ENCODE assay signal across 16 cellular contexts in the genomic region with DNA sequence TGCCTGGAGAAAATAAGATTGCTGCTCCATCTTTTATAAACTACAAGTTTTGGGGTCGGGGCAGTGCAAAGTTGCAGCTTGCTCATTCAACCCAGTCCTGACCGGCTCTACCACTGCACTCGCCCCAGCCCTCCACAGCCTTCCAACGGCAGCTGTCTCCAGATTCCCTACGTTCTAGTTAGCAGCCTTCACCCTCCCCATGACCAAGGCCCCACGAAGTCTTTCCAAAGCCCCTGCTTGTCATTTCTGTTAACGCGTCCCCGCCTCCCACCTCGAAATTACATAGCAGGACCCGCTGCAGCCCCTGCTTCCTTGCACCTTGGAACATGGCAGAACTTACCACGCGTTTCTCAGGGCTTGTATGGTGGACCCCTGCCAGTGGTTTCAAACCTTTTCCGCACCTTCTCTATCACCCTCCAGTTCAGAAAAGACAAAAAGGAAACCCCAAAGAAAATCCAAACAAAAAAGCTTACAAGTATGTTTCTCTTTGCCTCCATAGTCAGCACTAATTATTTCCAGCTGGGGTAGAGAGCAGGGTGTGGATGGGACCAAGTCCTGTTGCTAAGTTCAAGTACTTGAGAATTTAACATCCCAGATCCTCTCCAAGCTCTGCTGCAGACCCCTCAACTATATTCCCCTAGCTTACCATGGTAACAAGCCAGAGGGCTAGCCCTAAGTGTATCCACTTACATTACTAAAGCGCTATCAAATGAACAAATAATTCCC.
DNase-seq lines count a peak whose midpoint lies in the region; ATAC-seq, FAIRE-seq and TF ChIP-seq lines count a peak whose summit lies in the region.
"Had no signal": no experiment of that assay in that cellular context is flagged by ENCODE, and none has a peak within 500 bp of the region (broad histone marks: within the 10 kb centered on the region; RNA-seq: fewer than 3 reads in every experiment).

No MANE protein-coding gene starts in this region.

- FAIRE-seq in astrocyte (lab: Jason Lieb, UNC): no peak
- no peak for FAIRE-seq in H54 (lab: Jason Lieb, UNC)

- no peak overlapping the region for H3K27ac Mint-ChIP-seq in astrocyte (ENCODE audit: unreplicated experiment)
- H3K27ac Mint-ChIP-seq: activated CD8-positive, alpha-beta T cell treated with anti-CD3 and anti-CD28 coated beads for 36 hours; activated T-helper 2 cell treated with anti-CD3 and anti-CD28 coated beads, Interferon-gamma antibody, Interleukin-2, Interleukin-4, amounts not matched to agents 10 μg/mL and 5 μg/mL and 100 μg/mL, durations not matched to agents 14 hours and 24 hours and 36 hours; stimulated activated naive CD8-positive, alpha-beta T cell treated with anti-CD3 and anti-CD28 coated beads, Interleukin-15, Interleukin-2, amounts not matched to agents 100 ng/mL and 50 ng/mL, for 24 hours had no signal

- peak overlapping the region; percentile 13 for H3K4me2 ChIP-seq in HCT116 (ENCODE audit: low read length)
- peak overlapping the region; percentile 6 for H3K4me2 ChIP-seq in astrocyte (ENCODE audit: low read length)

- no peak overlapping the region for H3K4me3 ChIP-seq in ACC112 (ENCODE audit: low read depth, low read length)
- H3K4me3 ChIP-seq in HCT116 (replicated peaks in 1 of 2; ENCODE audit: low read depth in 1 of 2, low read length in 2 of 2): no peak overlapping the region
- H3K4me3 ChIP-seq in astrocyte (ENCODE audit: insufficient read depth, low read depth, low read length): no peak overlapping the region
- no peak overlapping the region for H3K4me3 ChIP-seq in mesodermal cell (ENCODE audit: extremely low read depth, insufficient read depth, low read length, poor library complexity, severe bottlenecking)
- H3K4me3 ChIP-seq: lung, MG63 had no signal

- CTCF ChIA-PET in HCT116 (lab: Charles Lee): interaction anchor here (1.7 kb wide), 1 partner anchor 55 kb away, joined by 5 read pairs; no protein-coding TSS in a partner anchor

- H2AFZ ChIP-seq in ACC112 (ENCODE audit: low read length, unreplicated experiment): peak overlapping the region; percentile 21
- H2AFZ ChIP-seq in HCT116 (ENCODE audit: low read depth, low read length, poor library complexity, severe bottlenecking): no peak overlapping the region
- H2AFZ ChIP-seq in astrocyte (ENCODE audit: low read depth, low read length): no peak overlapping the region

- peak overlapping the region; percentile 16 for H3K4me3 Mint-ChIP-seq in astrocyte (ENCODE audit: unreplicated experiment)
- H3K4me3 Mint-ChIP-seq: activated CD8-positive, alpha-beta T cell treated with anti-CD3 and anti-CD28 coated beads for 36 hours; stimulated activated naive CD8-positive, alpha-beta T cell treated with anti-CD3 and anti-CD28 coated beads, Interleukin-15, Interleukin-2, amounts not matched to agents 100 ng/mL and 50 ng/mL, for 24 hours had no signal

- H3K9me3 ChIP-seq in HCT116 (ENCODE audit: control insufficient read depth in 1 of 2, insufficient read depth in 1 of 2, low read depth in 1 of 2, low read length in 2 of 2) (no peaks in the 10 kb centered on the region), astrocyte (ENCODE audit: insufficient read depth, low read depth, low read length) (no peaks in the 10 kb centered on the region), mesodermal cell (ENCODE audit: control insufficient read depth, low read length) (no peaks in the 10 kb centered on the region)
- H3K9me3 ChIP-seq: MG63 had no signal

- H4K20me1 ChIP-seq in HCT116 (ENCODE audit: insufficient read depth) (no peaks in the 10 kb centered on the region), astrocyte (ENCODE audit: insufficient read depth, low read length) (no peaks in the 10 kb centered on the region)

- no peak for DNase-seq in HCT116 (ENCODE audit: low read depth, low spot score)
- no peak for DNase-seq in astrocyte (ENCODE audit: low read depth)
- DNase-seq in H54 (ENCODE audit: insufficient read length, low spot score): no peak
- no peak for DNase-seq in NCI-H2029 treated with DMSO at 0.1 percent for 48 hours (lab: John Stamatoyannopoulos, UW)
- no peak for DNase-seq in GM13976 (ENCODE audit: low spot score)
- DNase-seq: AML-193, aorta, MG63 had no signal

- in situ Hi-C loops in GM13976 (cut with MboI; ENCODE audit: low sequenced_read_pairs, unreplicated experiment): no loop called here

- POLR2A ChIA-PET in HCT116 (lab: Charles Lee): interaction anchor here (2.7 to 10.2 kb wide), 4 partner anchors 9 to 55 kb away, joined by 17 to 126 read pairs (median 59); no protein-coding TSS in a partner anchor

- H3K9ac ChIP-seq in HCT116 (ENCODE audit: low read length) (peak overlapping the region; percentile 55), astrocyte (ENCODE audit: low read length) (no peak overlapping the region)

- no peaks in the 10 kb centered on the region for H3K27me3 Mint-ChIP-seq in astrocyte (ENCODE audit: low read depth, unreplicated experiment)
- H3K27me3 Mint-ChIP-seq: activated CD8-positive, alpha-beta T cell treated with anti-CD3 and anti-CD28 coated beads for 36 hours; stimulated activated naive CD8-positive, alpha-beta T cell treated with anti-CD3 and anti-CD28 coated beads, Interleukin-15, Interleukin-2, amounts not matched to agents 100 ng/mL and 50 ng/mL, for 24 hours had no signal

- TF ChIP-seq POLR2A in HCT116 (IDR thresholded peaks at IDR 0.05; ENCODE audit: borderline replicate concordance, extremely low read depth, insufficient read depth, insufficient read length) (no peak), H54 (IDR thresholded peaks at IDR 0.05; ENCODE audit: low read depth, low read length) (no peak)

- H3K36me3 ChIP-seq in ACC112 (ENCODE audit: insufficient read depth, low read length) (no peaks in the 10 kb centered on the region), HCT116 (ENCODE audit: control insufficient read depth in 1 of 2, insufficient read depth in 2 of 2, low read length in 2 of 2) (peaks cover 0 to 5% of the 10 kb centered on the region in 2 experiments; a peak in 1 of 4 replicates), astrocyte (ENCODE audit: insufficient read depth, low read length) (no peaks in the 10 kb centered on the region), mesodermal cell (ENCODE audit: control insufficient read depth, insufficient read depth, low read length) (peaks cover 24% of the 10 kb centered on the region)
- H3K36me3 ChIP-seq: MG63 had no signal

- H3K9me2 ChIP-seq in HCT116 (ENCODE audit: insufficient read depth): no peaks in the 10 kb centered on the region

- H3K4me1 ChIP-seq in ACC112 (ENCODE audit: control insufficient read depth, insufficient read depth, low read length, unreplicated experiment) (peaks cover 9% of the 10 kb centered on the region), HCT116 (ENCODE audit: control insufficient read depth in 1 of 2, insufficient read depth in 2 of 2, low read length in 2 of 2) (peaks cover 84 to 99% of the 10 kb centered on the region in 2 experiments), astrocyte (ENCODE audit: insufficient read depth, low read length) (peaks cover 10% of the 10 kb centered on the region), mesodermal cell (ENCODE audit: control insufficient read depth, insufficient read depth, low read length, poor library complexity, severe bottlenecking) (peaks cover 28% of the 10 kb centered on the region)

- no peaks in the 10 kb centered on the region for H3K27me3 ChIP-seq in ACC112 (ENCODE audit: insufficient read depth, low read length)
- no peaks in the 10 kb centered on the region for H3K27me3 ChIP-seq in HCT116 (ENCODE audit: insufficient read depth, low read length)
- no peaks in the 10 kb centered on the region for H3K27me3 ChIP-seq in astrocyte (ENCODE audit: insufficient read depth, low read length)
- H3K27me3 ChIP-seq: foreskin keratinocyte, MG63 had no signal

- no TSS peak for BruUV-seq in HCT116 (replicated peaks; lab: Mats Ljungman, UMichigan)

- peaks cover 2% of the 10 kb centered on the region for H3K36me3 Mint-ChIP-seq in astrocyte (ENCODE audit: low read depth, unreplicated experiment)

- peaks cover 9% of the 10 kb centered on the region for H3K79me2 ChIP-seq in ACC112 (ENCODE audit: control insufficient read depth, insufficient read depth, low read length, unreplicated experiment)
- peaks cover 46% of the 10 kb centered on the region for H3K79me2 ChIP-seq in HCT116 (ENCODE audit: insufficient read depth, low read length)
- peaks cover 6% of the 10 kb centered on the region for H3K79me2 ChIP-seq in astrocyte (ENCODE audit: insufficient read depth, low read length)

- RAD21 ChIA-PET in HCT116 (lab: Charles Lee; ENCODE audit: low non-redundant PET in 1 of 2, low total read pairs in 2 of 2, uncharacterized antibody in 2 of 2, unreplicated experiment in 2 of 2): no interaction called here

- WGBS in mesodermal cell (ENCODE audit: insufficient coverage in 2 of 2), 2 experiments: 49 to 61% methylated on average over 13 to 14 of the region's 15 CpGs

- TF ChIP-seq CTCF in HCT116 (IDR thresholded peaks at IDR 0.05 in 2 of 3, conservative IDR thresholded peaks at IDR 0.05 in 1 of 3; ENCODE audit: borderline replicate concordance in 1 of 3, insufficient read depth in 1 of 3, low read depth in 2 of 3, low read length in 2 of 3): no peak
- no peak for TF ChIP-seq CTCF in astrocyte (IDR thresholded peaks at IDR 0.05; ENCODE audit: insufficient read depth, low read depth, low read length)
- TF ChIP-seq CTCF in GM13976 (IDR thresholded peaks at IDR 0.05; ENCODE audit: borderline replicate concordance, control extremely low read depth, extremely low read depth, insufficient read depth, missing control alignments): no peak

- H3K27ac ChIP-seq in ACC112 (ENCODE audit: low read depth, low read length) (no peak overlapping the region), HCT116 (ENCODE audit: low read depth, low read length) (peak overlapping the region; percentile 100), astrocyte (ENCODE audit: low read depth, low read length) (no peak overlapping the region), mesodermal cell (ENCODE audit: low read depth, low read length, severe bottlenecking) (peak overlapping the region; percentile 36)
- H3K27ac ChIP-seq: foreskin keratinocyte had no signal

- intact Hi-C loops in HCT116 (cut with micrococcal nuclease): no loop called here

- peaks cover 16% of the 10 kb centered on the region for H3K4me1 Mint-ChIP-seq in astrocyte (ENCODE audit: low read depth, unreplicated experiment)

- no peak for TF ChIP-seq RAD21 in HCT116 (IDR thresholded peaks at IDR 0.05; ENCODE audit: low read depth)

- H3K9me3 Mint-ChIP-seq in astrocyte (ENCODE audit: unreplicated experiment): no peaks in the 10 kb centered on the region
- H3K9me3 Mint-ChIP-seq: activated CD8-positive, alpha-beta T cell treated with anti-CD3 and anti-CD28 coated beads for 36 hours; activated T-helper 2 cell treated with anti-CD3 and anti-CD28 coated beads, Interferon-gamma antibody, Interleukin-2, Interleukin-4, amounts not matched to agents 10 μg/mL and 5 μg/mL and 100 μg/mL, durations not matched to agents 14 hours and 24 hours and 36 hours; stimulated activated naive CD8-positive, alpha-beta T cell treated with anti-CD3 and anti-CD28 coated beads, Interleukin-15, Interleukin-2, amounts not matched to agents 100 ng/mL and 50 ng/mL, for 24 hours had no signal

- no peak for ATAC-seq in HCT116
- no peak for ATAC-seq in HG03460 (IDR thresholded peaks at IDR 0.05; ENCODE audit: unreplicated experiment)

Comparison
In these comparisons a context has a peak if more than half of its experiments do, and no peak if none do; other contexts are left out.
1. H3K27ac ChIP-seq: peak in HCT116 (single experiment) and mesodermal cell (single experiment); none in ACC112 (single experiment) and astrocyte (single experiment).